In genomic region chr5:7756453-7756852, GRCh38 we compare ENCODE assay signal across 19 cellular contexts.
DNase-seq lines count a peak whose midpoint lies in the region; ATAC-seq and TF ChIP-seq lines count a peak whose summit lies in the region.
"Had no signal": no experiment of that assay in that cellular context is flagged by ENCODE, and none has a peak within 500 bp of the region (broad histone marks: within the 10 kb centered on the region; RNA-seq: fewer than 3 reads in every experiment).

No MANE protein-coding gene starts in this region.

- H3K27me3 ChIP-seq in PC-9 (ENCODE audit: insufficient read depth, low read depth) = peaks cover 91% of the 10 kb centered on the region

- CTCF ChIA-PET in PC-9 (lab: Charles Lee) = no interaction called here

- H3K4me3 ChIP-seq in PC-9 = no peak overlapping the region
- H3K4me3 ChIP-seq: lung, pancreas had no signal

- no TSS peak for BruUV-seq in PC-9 (replicated peaks; lab: Mats Ljungman, UMichigan)

- DNase-seq in Ammon's horn (ENCODE audit: low spot score) (peak; percentile 34), Daoy (ENCODE audit: low read depth) (peak; percentile 57), NOMO-1 treated with DMSO at 0.1 percent for 48 hours (lab: John Stamatoyannopoulos, UW; ENCODE audit: unreplicated experiment) (peak; percentile 93), myocyte (ENCODE audit: low read depth) (peak; percentile 22), PC-9 (no peak), A172 (ENCODE audit: low spot score) (no peak), activated gamma-delta T cell (lab: John Stamatoyannopoulos, UW) (no peak)
- DNase-seq: activated CD4-positive, alpha-beta T cell treated with anti-CD3 and anti-CD28 coated beads, Interleukin-2, amount 50 U/mL, for 48 hours; activated T-cell treated with anti-CD3 and anti-CD28 coated beads, Interleukin-2, amount 50 U/mL, for 4 hours; naive B cell; NCI-H1092; NCI-H226; pancreas; PC-3; small intestine; stimulated activated CD8-positive, alpha-beta memory T cell treated with anti-CD3 and anti-CD28 coated beads, Interleukin-4, amount 100 ng/mL, for 48 hours had no signal

- H3K79me2 ChIP-seq in PC-9 (ENCODE audit: low read depth) = no peaks in the 10 kb centered on the region

- H3F3A ChIP-seq in PC-9 (ENCODE audit: insufficient read depth, low read depth) = no peaks in the 10 kb centered on the region

- H3K36me3 ChIP-seq in PC-9 (ENCODE audit: low read depth) = no peaks in the 10 kb centered on the region
- H3K36me3 ChIP-seq: pancreas had no signal

- POLR2A ChIA-PET in PC-9 (lab: Charles Lee; ENCODE audit: unreplicated experiment) = no interaction called here

- intact Hi-C loops in PC-9 (cut with micrococcal nuclease; ENCODE audit: unreplicated experiment) = no loop called here

- no peaks in the 10 kb centered on the region for H3K9me3 ChIP-seq in PC-9 (ENCODE audit: insufficient read depth, low read depth)
- H3K9me3 ChIP-seq: pancreas had no signal

- ATAC-seq in HG03457 (IDR thresholded peaks at IDR 0.05; ENCODE audit: unreplicated experiment) = no peak
- ATAC-seq: activated naive CD4-positive, alpha-beta T cell treated with anti-CD3 and anti-CD28 coated beads, Interleukin-2, amount 50 U/mL, for 72 hours; activated T-cell treated with anti-CD3 and anti-CD28 coated beads, Interleukin-2, amount 50 U/mL, for 4 hours; PC-3 had no signal

- no peak overlapping the region for H2AFZ ChIP-seq in PC-9

- no peaks in the 10 kb centered on the region for H3K9me2 ChIP-seq in PC-9 (ENCODE audit: insufficient read depth)

- no peaks in the 10 kb centered on the region for H3K4me1 ChIP-seq in PC-9 (replicated peaks; ENCODE audit: insufficient read depth)
- H3K4me1 ChIP-seq: pancreas had no signal

- H4K20me1 ChIP-seq in PC-9 (ENCODE audit: insufficient read depth) = no peaks in the 10 kb centered on the region; the same call in 1 of the 2 replicates

- no peak for TF ChIP-seq CTCF in PC-9 (conservative IDR thresholded peaks at IDR 0.05)

- no peak overlapping the region for H3K4me2 ChIP-seq in PC-9

- no peak overlapping the region for H3K27ac ChIP-seq in PC-9
- H3K27ac ChIP-seq: pancreas had no signal

Comparison
In these comparisons a context has a peak if more than half of its experiments do, and no peak if none do; other contexts are left out.
1. DNase-seq: peak in Ammon's horn (single experiment), Daoy (single experiment), NOMO-1 treated with DMSO at 0.1 percent for 48 hours (single experiment) and myocyte (single experiment); none in PC-9 (0 of 2), A172 (single experiment) and activated gamma-delta T cell (single experiment).